9 cellular contexts compared by ENCODE assay signal in the genomic region with DNA sequence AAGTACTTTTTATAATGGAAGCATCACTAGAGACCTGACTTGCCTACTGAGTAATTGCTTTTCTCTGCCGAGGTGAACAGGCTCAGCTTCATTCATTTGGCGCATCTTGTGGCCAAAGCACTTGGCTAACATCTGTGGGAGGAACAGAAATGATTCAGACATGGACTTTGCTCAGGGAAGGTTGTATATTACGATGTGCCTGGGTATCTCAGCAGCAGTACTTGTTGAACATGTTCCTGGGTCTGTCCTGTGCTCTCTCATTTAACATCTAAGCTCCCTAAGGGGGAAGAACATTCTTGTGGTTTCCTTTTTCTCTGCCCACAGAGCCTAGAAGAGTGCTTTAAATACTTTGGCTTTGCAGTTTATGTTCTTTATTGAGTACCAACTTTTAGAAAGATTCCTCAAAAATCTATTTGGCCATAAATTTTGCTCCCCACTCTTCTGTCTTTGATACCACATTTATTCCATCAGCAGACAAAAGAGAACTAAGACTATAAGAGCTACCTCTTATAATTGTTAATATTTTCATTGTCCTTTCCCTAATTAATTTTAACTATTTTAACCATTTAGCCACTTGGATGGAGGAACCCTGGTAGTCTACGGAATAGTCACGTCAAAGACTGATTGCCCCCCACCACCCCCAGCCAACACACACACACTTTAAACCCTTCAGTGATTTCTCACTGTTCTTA.
DNase-seq lines count a peak whose midpoint lies in the region; ATAC-seq and TF ChIP-seq lines count a peak whose summit lies in the region.
"Had no signal": no experiment of that assay in that cellular context is flagged by ENCODE, and none has a peak within 500 bp of the region (broad histone marks: within the 10 kb centered on the region; RNA-seq: fewer than 3 reads in every experiment).

No MANE protein-coding gene starts in this region.

- POLR2A ChIA-PET in naive thymus-derived CD4-positive, alpha-beta T cell (lab: Charles Lee), result no interaction called here
- POLR2A ChIA-PET in CD8-positive, alpha-beta memory T cell (lab: Charles Lee), result no interaction called here

- H3K27me3 ChIP-seq in RWPE2 (ENCODE audit: insufficient read depth, poor library complexity, severe bottlenecking) (no peaks in the 10 kb centered on the region), ascending aorta (no peaks in the 10 kb centered on the region)
- H3K27me3 ChIP-seq in naive thymus-derived CD4-positive, alpha-beta T cell (ENCODE audit: control insufficient read depth in 2 of 2, insufficient read depth in 2 of 2, low read length in 2 of 2), result no peaks in the 10 kb centered on the region
- H3K27me3 ChIP-seq in CD8-positive, alpha-beta memory T cell (ENCODE audit: insufficient read depth, low read length, poor library complexity, severe bottlenecking), result no peaks in the 10 kb centered on the region

- TF ChIP-seq CTCF in GM12865 (IDR thresholded peaks at IDR 0.05; ENCODE audit: insufficient read depth, low read depth, low read length, missing control alignments), result no peak
- no peak for TF ChIP-seq CTCF in RWPE2 (IDR thresholded peaks at IDR 0.05; ENCODE audit: poor library complexity, severe bottlenecking)
- no peak for TF ChIP-seq CTCF in ascending aorta (IDR thresholded peaks at IDR 0.05)

- H3K4me3 Mint-ChIP-seq in naive thymus-derived CD4-positive, alpha-beta T cell, result peak overlapping the region in 1 of 10 donors; percentile 71
- H3K4me3 Mint-ChIP-seq in CD8-positive, alpha-beta memory T cell, result peak overlapping the region in 3 of 7 donors; percentile 15 to 35 (median 20)
- H3K4me3 Mint-ChIP-seq: brain had no signal

- peaks cover 0 to 7% (median 0%) of the 10 kb centered on the region in 5 donors for H3K27me3 Mint-ChIP-seq in naive thymus-derived CD4-positive, alpha-beta T cell
- H3K27me3 Mint-ChIP-seq in CD8-positive, alpha-beta memory T cell, result peaks cover 0 to 5% of the 10 kb centered on the region in 2 donors

- ATAC-seq in HG02763 (IDR thresholded peaks at IDR 0.05; ENCODE audit: unreplicated experiment) (peak; percentile 58), RWPE2 (ENCODE audit: low read depth) (peak; percentile 67)
- ATAC-seq in naive thymus-derived CD4-positive, alpha-beta T cell, result no peak

- DNase-seq in GM12865 (ENCODE audit: low read depth) (peak; percentile 56), RWPE2 (ENCODE audit: low spot score) (no peak), kidney tubule cell (ENCODE audit: low spot score) (peak; percentile 96), ascending aorta (ENCODE audit: low spot score in 2 of 2) (no peak)
- DNase-seq in effector CD4-positive, alpha-beta T cell, result no peak
- no peak for DNase-seq in naive thymus-derived CD4-positive, alpha-beta T cell
- no peak for DNase-seq in CD8-positive, alpha-beta memory T cell

- peak overlapping the region in 1 of 9 donors; percentile 64 for H3K27ac Mint-ChIP-seq in naive thymus-derived CD4-positive, alpha-beta T cell
- H3K27ac Mint-ChIP-seq in CD8-positive, alpha-beta memory T cell, result peak overlapping the region in 3 of 8 donors; percentile 7 to 69 (median 19)

- peaks cover 0 to 44% (median 0%) of the 10 kb centered on the region in 5 donors for H3K36me3 Mint-ChIP-seq in naive thymus-derived CD4-positive, alpha-beta T cell
- H3K36me3 Mint-ChIP-seq in CD8-positive, alpha-beta memory T cell, result peaks cover 0 to 3% (median 0%) of the 10 kb centered on the region in 3 donors
- H3K36me3 Mint-ChIP-seq: brain had no signal

- peaks cover 0 to 11% (median 0%) of the 10 kb centered on the region in 11 donors for H3K9me3 Mint-ChIP-seq in naive thymus-derived CD4-positive, alpha-beta T cell
- no peaks in the 10 kb centered on the region for H3K9me3 Mint-ChIP-seq in CD8-positive, alpha-beta memory T cell

- H3K4me3 ChIP-seq in GM12865 (ENCODE audit: low read depth, low read length), result no peak overlapping the region
- no peak overlapping the region for H3K4me3 ChIP-seq in RWPE2 (ENCODE audit: severe bottlenecking)
- no peak overlapping the region for H3K4me3 ChIP-seq in ascending aorta
- H3K4me3 ChIP-seq in naive thymus-derived CD4-positive, alpha-beta T cell (ENCODE audit: low read length), result no peak overlapping the region
- H3K4me3 ChIP-seq in CD8-positive, alpha-beta memory T cell (ENCODE audit: low read length), result no peak overlapping the region

- H3K9me3 ChIP-seq in RWPE2 (ENCODE audit: severe bottlenecking) (no peaks in the 10 kb centered on the region), ascending aorta (no peaks in the 10 kb centered on the region)
- H3K9me3 ChIP-seq in naive thymus-derived CD4-positive, alpha-beta T cell (ENCODE audit: control insufficient read depth in 2 of 3, low read length in 3 of 3), result no peaks in the 10 kb centered on the region
- no peaks in the 10 kb centered on the region for H3K9me3 ChIP-seq in CD8-positive, alpha-beta memory T cell (ENCODE audit: low read length)

- H3K4me1 ChIP-seq in RWPE2 (ENCODE audit: insufficient read depth, poor library complexity, severe bottlenecking), result peaks cover 29% of the 10 kb centered on the region
- no peaks in the 10 kb centered on the region for H3K4me1 ChIP-seq in ascending aorta
- peaks cover 0 to 13% of the 10 kb centered on the region in 2 donors for H3K4me1 ChIP-seq in naive thymus-derived CD4-positive, alpha-beta T cell (ENCODE audit: control insufficient read depth in 2 of 2, insufficient read depth in 2 of 2, low read length in 2 of 2)
- H3K4me1 ChIP-seq in CD8-positive, alpha-beta memory T cell (ENCODE audit: insufficient read depth, low read length), result peaks cover 4% of the 10 kb centered on the region

- H3K27ac ChIP-seq in RWPE2 (ENCODE audit: poor library complexity, severe bottlenecking) (peak overlapping the region; percentile 58), ascending aorta (no peak overlapping the region)
- H3K27ac ChIP-seq in naive thymus-derived CD4-positive, alpha-beta T cell (ENCODE audit: low read depth, low read length), result no peak overlapping the region
- no peak overlapping the region for H3K27ac ChIP-seq in CD8-positive, alpha-beta memory T cell (ENCODE audit: low read depth, low read length)

- intact Hi-C loops in ascending aorta (cut with DNase I), result no loop called here
- intact Hi-C loops in naive thymus-derived CD4-positive, alpha-beta T cell (cut with micrococcal nuclease), result loop anchor here in 1 of 2 donors (1.0 to 10.0 kb wide), 2 partner anchors 8 to 413 kb away; a partner anchor contains a TSS

- CTCF ChIA-PET in naive thymus-derived CD4-positive, alpha-beta T cell (lab: Charles Lee), result no interaction called here
- CTCF ChIA-PET in CD8-positive, alpha-beta memory T cell (lab: Charles Lee), result no interaction called here

- peaks cover 0 to 76% (median 20%) of the 10 kb centered on the region in 7 donors for H3K4me1 Mint-ChIP-seq in naive thymus-derived CD4-positive, alpha-beta T cell
- peaks cover 22 to 40% (median 30%) of the 10 kb centered on the region in 3 donors for H3K4me1 Mint-ChIP-seq in CD8-positive, alpha-beta memory T cell

- H3K36me3 ChIP-seq in RWPE2 (ENCODE audit: low read depth), result no peaks in the 10 kb centered on the region
- H3K36me3 ChIP-seq in ascending aorta, result no peaks in the 10 kb centered on the region
- no peaks in the 10 kb centered on the region for H3K36me3 ChIP-seq in naive thymus-derived CD4-positive, alpha-beta T cell (ENCODE audit: control insufficient read depth in 2 of 3, insufficient read depth in 3 of 3, low read length in 3 of 3)
- H3K36me3 ChIP-seq in CD8-positive, alpha-beta memory T cell (ENCODE audit: insufficient read depth, low read length), result no peaks in the 10 kb centered on the region

Comparison
In these comparisons a context has a peak if more than half of its experiments do, and no peak if none do; other contexts are left out.
1. DNase-seq: peak in GM12865 (single experiment) and kidney tubule cell (single experiment); none in RWPE2 (single experiment), ascending aorta (0 of 2), effector CD4-positive, alpha-beta T cell (single experiment), naive thymus-derived CD4-positive, alpha-beta T cell (0 of 9) and CD8-positive, alpha-beta memory T cell (0 of 5).